Comparison of ENCODE assay signal across 2 cellular contexts in the genomic region with DNA sequence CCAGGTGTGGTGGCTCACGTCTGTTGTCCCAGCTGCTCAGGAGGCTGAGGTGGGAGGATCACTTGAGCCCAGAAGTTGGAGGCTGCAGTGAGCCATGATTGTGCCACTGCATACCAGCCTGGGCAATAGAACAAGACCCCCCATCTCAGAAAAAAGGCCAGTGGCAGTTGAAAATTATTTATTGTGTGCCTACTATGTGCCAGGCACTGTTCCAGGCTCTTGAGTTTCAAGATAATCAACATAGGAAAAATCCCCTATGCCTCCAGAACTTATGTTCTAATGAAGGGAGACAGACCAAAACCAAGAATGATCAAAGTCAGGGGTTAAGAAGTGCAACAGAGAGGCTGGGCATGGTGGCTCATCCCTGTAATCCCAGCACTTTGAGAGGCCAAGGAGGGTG.
TF ChIP-seq lines count a peak whose summit lies in the region.

No MANE protein-coding gene starts in this region.

TF ChIP-seq in HepG2, 621 proteins besides CTCF, POLR2A, EP300 and RAD21:
- peak; percentile 75 for TF ChIP-seq ZKSCAN1 (IDR thresholded peaks at IDR 0.05; ENCODE audit: low read length)
- no peak for TF ChIP-seq ZNF782 (CRISPR knock-in tag; IDR thresholded peaks at IDR 0.05; ENCODE audit: borderline replicate concordance)
- TF ChIP-seq KDM3A (CRISPR knock-in tag; IDR thresholded peaks at IDR 0.05; ENCODE audit: low read depth): no peak
- no peak for TF ChIP-seq NAIF1 (CRISPR knock-in tag; IDR thresholded peaks at IDR 0.05; ENCODE audit: borderline replicate concordance)
- no peak for TF ChIP-seq PRDM4 (CRISPR knock-in tag; IDR thresholded peaks at IDR 0.05; ENCODE audit: borderline replicate concordance)
- no peak for TF ChIP-seq ZNF383 (CRISPR knock-in tag; IDR thresholded peaks at IDR 0.05; ENCODE audit: borderline replicate concordance)
TF ChIP-seq in HepG2: peak in this region for 1.

TF ChIP-seq in K562, 482 proteins besides CTCF, POLR2A, EP300 and RAD21:
- TF ChIP-seq GABPB2 (CRISPR knock-in tag; conservative IDR thresholded peaks at IDR 0.05) (no peak), ZKSCAN1 (IDR thresholded peaks at IDR 0.05; ENCODE audit: low read depth, low read length) (peak; percentile 57; the same call in 1 of the 2 replicates), POLR2AphosphoS5 (IDR thresholded peaks at IDR 0.05; ENCODE audit: control insufficient read depth, insufficient read depth, low read depth, low read length) (no peak)
- TF ChIP-seq, protein P1, sequence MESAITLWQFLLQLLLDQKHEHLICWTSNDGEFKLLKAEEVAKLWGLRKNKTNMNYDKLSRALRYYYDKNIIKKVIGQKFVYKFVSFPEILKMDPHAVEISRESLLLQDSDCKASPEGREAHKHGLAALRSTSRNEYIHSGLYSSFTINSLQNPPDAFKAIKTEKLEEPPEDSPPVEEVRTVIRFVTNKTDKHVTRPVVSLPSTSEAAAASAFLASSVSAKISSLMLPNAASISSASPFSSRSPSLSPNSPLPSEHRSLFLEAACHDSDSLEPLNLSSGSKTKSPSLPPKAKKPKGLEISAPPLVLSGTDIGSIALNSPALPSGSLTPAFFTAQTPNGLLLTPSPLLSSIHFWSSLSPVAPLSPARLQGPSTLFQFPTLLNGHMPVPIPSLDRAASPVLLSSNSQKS (CRISPR knock-in tag; IDR thresholded peaks at IDR 0.05): no peak
